Comparison of ENCODE assay signal across 8 cellular contexts in genomic region chr11:75667831-75668507, GRCh38. TPM values are rescaled to one million over a fixed set of nuclear protein-coding genes. Genes with fewer than 3 reads are reported as not detected.
DNase-seq lines count a peak whose midpoint lies in the region; ATAC-seq and TF ChIP-seq lines count a peak whose summit lies in the region.

No MANE protein-coding gene starts in this region.

- no peaks in the 10 kb centered on the region for H4K20me1 ChIP-seq in MM.1S (ENCODE audit: insufficient read depth, low read length)

- peaks cover 72% of the 10 kb centered on the region for H3K27me3 Mint-ChIP-seq in activated CD8-positive, alpha-beta T cell treated with anti-CD3 and anti-CD28 coated beads, Interleukin-2, amount 10 ng/mL, durations not matched to agents 7 days and 5 days (ENCODE audit: low read depth)
- peaks cover 46 to 80% (median 76%) of the 10 kb centered on the region in 3 donors for H3K27me3 Mint-ChIP-seq in naive B cell

- no peak overlapping the region for H3K27ac Mint-ChIP-seq in activated CD8-positive, alpha-beta T cell treated with anti-CD3 and anti-CD28 coated beads, Interleukin-2, amount 10 ng/mL, durations not matched to agents 7 days and 5 days
- peak overlapping the region in 1 of 6 donors; percentile 71 for H3K27ac Mint-ChIP-seq in naive B cell

- H3K4me1 Mint-ChIP-seq in activated CD8-positive, alpha-beta T cell treated with anti-CD3 and anti-CD28 coated beads, Interleukin-2, amount 10 ng/mL, durations not matched to agents 7 days and 5 days (ENCODE audit: low read depth): peaks cover 11% of the 10 kb centered on the region
- H3K4me1 Mint-ChIP-seq in naive B cell: peaks cover 6 to 22% (median 13%) of the 10 kb centered on the region in 3 donors

- no peak overlapping the region for H2AFZ ChIP-seq in MM.1S (ENCODE audit: low read length)

- in situ Hi-C loops in G401 (cut with HindIII; ENCODE audit: low sequenced_read_pairs): no loop called here

- intact Hi-C loops in aorta (cut with DNase I): loop anchor here (5.0 kb wide), 3 partner anchors 66 to 86 kb away; no protein-coding TSS in a partner anchor

- H3K9me3 Mint-ChIP-seq in activated CD8-positive, alpha-beta T cell treated with anti-CD3 and anti-CD28 coated beads, Interleukin-2, amount 10 ng/mL, durations not matched to agents 7 days and 5 days (ENCODE audit: insufficient read depth): no peaks in the 10 kb centered on the region
- peaks cover 0 to 11% (median 2%) of the 10 kb centered on the region in 7 donors for H3K9me3 Mint-ChIP-seq in naive B cell

- H3K36me3 ChIP-seq in MM.1S (replicated peaks; ENCODE audit: insufficient read depth, low read length) (no peaks in the 10 kb centered on the region), aorta (ENCODE audit: control insufficient read depth in 1 of 2, insufficient read depth in 2 of 2, low read length in 1 of 2) (no peaks in the 10 kb centered on the region)

- CTCF ChIA-PET in activated CD8-positive, alpha-beta T cell treated with anti-CD3 and anti-CD28 coated beads, Interleukin-2, amount 10 ng/mL, durations not matched to agents 7 days and 5 days (lab: Charles Lee): no interaction called here

- H3K4me1 ChIP-seq in MM.1S (ENCODE audit: low read length) (no peaks in the 10 kb centered on the region; the same call in 1 of the 2 replicates), aorta (ENCODE audit: control insufficient read depth in 1 of 2, insufficient read depth in 2 of 2, low read length in 2 of 2) (no peaks in the 10 kb centered on the region)

- ATAC-seq in activated CD8-positive, alpha-beta T cell treated with anti-CD3 and anti-CD28 coated beads, Interleukin-2, amount 10 ng/mL, durations not matched to agents 7 days and 5 days: peak; percentile 49
- ATAC-seq in naive B cell (ENCODE audit: low read depth in 2 of 2): peak; percentile 45 to 66
- peak; percentile 68 for ATAC-seq in aorta (ENCODE audit: low FRiP score)
- ATAC-seq in GM21515 (IDR thresholded peaks at IDR 0.05; ENCODE audit: unreplicated experiment): no peak
- ATAC-seq in HG03196 (IDR thresholded peaks at IDR 0.05; ENCODE audit: unreplicated experiment): no peak

- H3K27ac ChIP-seq in MM.1S (ENCODE audit: low read length): no peak overlapping the region
- peak overlapping the region; percentile 2 to 12 for H3K27ac ChIP-seq in aorta (ENCODE audit: low read depth in 1 of 2, low read length in 2 of 2)

- no peak for TF ChIP-seq CTCF in MM.1S (IDR thresholded peaks at IDR 0.05; ENCODE audit: low read length)
- no peak for TF ChIP-seq CTCF in fibroblast of pulmonary artery (IDR thresholded peaks at IDR 0.05; ENCODE audit: low read length, missing control alignments)

- H3K9ac ChIP-seq in MM.1S (ENCODE audit: low read length): no peak overlapping the region

- peak overlapping the region; percentile 65; the same call in 1 of the 2 replicates for H3K4me2 ChIP-seq in MM.1S (ENCODE audit: low read depth, low read length)

- no peaks in the 10 kb centered on the region for H3K9me2 ChIP-seq in MM.1S (replicated peaks; ENCODE audit: insufficient read depth, low read length)

- 0 to 1% methylated on average over 62 to 77 of the region's 77 CpGs for WGBS in aorta, 2 donors

- H3K9me3 ChIP-seq in MM.1S (replicated peaks; ENCODE audit: insufficient read depth, low read length) (no peaks in the 10 kb centered on the region), aorta (ENCODE audit: control insufficient read depth, low read length) (no peaks in the 10 kb centered on the region)

- H3K36me3 Mint-ChIP-seq in activated CD8-positive, alpha-beta T cell treated with anti-CD3 and anti-CD28 coated beads, Interleukin-2, amount 10 ng/mL, durations not matched to agents 7 days and 5 days (ENCODE audit: low read depth): no peaks in the 10 kb centered on the region
- peaks cover 7% of the 10 kb centered on the region in 2 donors for H3K36me3 Mint-ChIP-seq in naive B cell

- peak overlapping the region; percentile 27; the same call in 1 of the 2 replicates for H3K4me3 ChIP-seq in MM.1S (ENCODE audit: low read length)
- peak overlapping the region; percentile 32 for H3K4me3 ChIP-seq in fibroblast of pulmonary artery (replicated peaks; ENCODE audit: low read depth, low read length)
- H3K4me3 ChIP-seq in aorta (ENCODE audit: low read length in 2 of 2): peak overlapping the region; percentile 73 to 84

- H3F3A ChIP-seq in MM.1S (ENCODE audit: insufficient read depth, low read length): no peaks in the 10 kb centered on the region

- POLR2A ChIA-PET in activated CD8-positive, alpha-beta T cell treated with anti-CD3 and anti-CD28 coated beads, Interleukin-2, amount 10 ng/mL, durations not matched to agents 7 days and 5 days (lab: Charles Lee): no interaction called here

- peaks cover 75% of the 10 kb centered on the region for H3K27me3 ChIP-seq in MM.1S (replicated peaks; ENCODE audit: insufficient read depth, low read length)
- no peaks in the 10 kb centered on the region for H3K27me3 ChIP-seq in aorta (ENCODE audit: control insufficient read depth in 1 of 2, insufficient read depth in 2 of 2, low read length in 1 of 2)

- H3K79me2 ChIP-seq in MM.1S (ENCODE audit: low read length): no peaks in the 10 kb centered on the region

- DNase-seq in G401 (ENCODE audit: low spot score) (peak; percentile 72), MM.1S (no peak), fibroblast of pulmonary artery (ENCODE audit: low read depth) (peak; percentile 27), naive B cell (peak; percentile 27), aorta (peak; percentile 73 to 84)
- peak; percentile 57 for DNase-seq in activated CD8-positive, alpha-beta T cell treated with anti-CD3 and anti-CD28 coated beads, Interleukin-2, amount 10 ng/mL, durations not matched to agents 7 days and 5 days

- H3K4me3 Mint-ChIP-seq in activated CD8-positive, alpha-beta T cell treated with anti-CD3 and anti-CD28 coated beads, Interleukin-2, amount 10 ng/mL, durations not matched to agents 7 days and 5 days: peak overlapping the region; percentile 76
- H3K4me3 Mint-ChIP-seq in naive B cell: peak overlapping the region; percentile 79 to 94 (median 91)

RNA-seq across cellular contexts. Expression of gene MAP6, which starts 0.9 kb away (rescaled TPM):
- total RNA-seq in G401 (2014; rRNA removed; shearing (Covaris generic)): 1.6 TPM in 1 of 2 replicates, not detected in the other
- not detected for total RNA-seq in activated CD8-positive, alpha-beta T cell treated with anti-CD3 and anti-CD28 coated beads, Interleukin-2, amount 10 ng/mL, durations not matched to agents 7 days and 5 days
- polyA plus RNA-seq in naive B cell (ENCODE audit: low read depth in 6 of 6): under 1 TPM in 3 of 6 donors, not detected in 3; 0.16 to 0.32 (median 0.23) TPM
- total RNA-seq in aorta: 10 to 100 TPM in 1 of 2 donors, 1 to 10 TPM in 1; 8.8 to 13.8 TPM
- 10 to 100 TPM in 1 of 2 donors, 1 to 10 TPM in 1; 6.4 to 16.7 TPM for polyA plus RNA-seq in aorta

RNA-seq across cellular contexts. Expression of gene MOGAT2, which starts 49.7 kb away (rescaled TPM):
- total RNA-seq in G401 (2014; rRNA removed; shearing (Covaris generic)): not detected in 2 replicates
- total RNA-seq in activated CD8-positive, alpha-beta T cell treated with anti-CD3 and anti-CD28 coated beads, Interleukin-2, amount 10 ng/mL, durations not matched to agents 7 days and 5 days: not detected
- polyA plus RNA-seq in naive B cell (ENCODE audit: low read depth in 6 of 6): not detected
- not detected for total RNA-seq in aorta
- 10 to 100 TPM in 1 of 2 donors, under 1 TPM in 1; 0.15 to 13.4 TPM for polyA plus RNA-seq in aorta

Comparison
In these comparisons a context has a peak if more than half of its experiments do, and no peak if none do; other contexts are left out.
1. H3K4me3 ChIP-seq: peak in every context shown above with its lines; median percentile 78 in aorta; 32 in fibroblast of pulmonary artery; 27 in MM.1S.
2. ATAC-seq: peak in activated CD8-positive, alpha-beta T cell treated with anti-CD3 and anti-CD28 coated beads, Interleukin-2, amount 10 ng/mL, durations not matched to agents 7 days and 5 days (single experiment), naive B cell (2 of 2) and aorta (single experiment); none in GM21515 (single experiment) and HG03196 (single experiment).